8 cellular contexts compared by ENCODE assay signal in genomic region chr9:128656416-128657343, GRCh38. TPM values are rescaled to one million over a fixed set of nuclear protein-coding genes. Genes with fewer than 3 reads are reported as not detected.
A peak's percentile ranks its signal among the peaks of the same experiment; 100 is the strongest.
DNase-seq lines count a peak whose midpoint lies in the region; ATAC-seq and TF ChIP-seq lines count a peak whose summit lies in the region.

Gene DYNC2I2, minus strand, starts transcription at chr9:128656847. Its CDS starts 121 bp downstream, at chr9:128656726.

- peaks cover 8% of the 10 kb centered on the region for H3K4me1 Mint-ChIP-seq in Calu3 (ENCODE audit: low read depth, unreplicated experiment)

- POLR2A ChIA-PET in OCI-LY7 (lab: Charles Lee), result no interaction called here

- intact Hi-C loops in Calu3 (cut with micrococcal nuclease; ENCODE audit: unreplicated experiment), result no loop called here
- intact Hi-C loops in OCI-LY7 (cut with micrococcal nuclease; ENCODE audit: unreplicated experiment), result loop anchor here (1.0 kb wide), 1 partner anchor 28 kb away; no protein-coding TSS in a partner anchor

- peak within 1 kb of the TSS; percentile 76 for H3K4me3 Mint-ChIP-seq in Calu3 (ENCODE audit: low read depth, unreplicated experiment)

- H3K36me3 Mint-ChIP-seq in Calu3 (ENCODE audit: insufficient read depth, unreplicated experiment), result peaks cover 17% of the 10 kb centered on the region

- ATAC-seq in GM21447 (IDR thresholded peaks at IDR 0.05; ENCODE audit: unreplicated experiment), result peak; percentile 66

- peak within 1 kb of the TSS; percentile 83 for H3K27ac ChIP-seq in OCI-LY7 (ENCODE audit: low read depth, low read length, poor library complexity, severe bottlenecking)

- no peaks in the 10 kb centered on the region for H3K9me3 Mint-ChIP-seq in Calu3 (ENCODE audit: low read depth, unreplicated experiment)

- H3K9me2 ChIP-seq in OCI-LY7 (ENCODE audit: insufficient read depth, low read length), result no peaks in the 10 kb centered on the region

- no peaks in the 10 kb centered on the region for H3K9me3 ChIP-seq in OCI-LY7 (ENCODE audit: low read length)
- no peaks in the 10 kb centered on the region for H3K9me3 ChIP-seq in mononuclear cell (ENCODE audit: low read depth, low read length)

- peak; percentile 93 for DNase-seq in Calu3
- peak; percentile 98 for DNase-seq in HuH-7 (ENCODE audit: low spot score)
- peak; percentile 89 for DNase-seq in OCI-LY7 (ENCODE audit: low spot score)
- peak; percentile 97 for DNase-seq in activated T-cell treated with anti-CD3 and anti-CD28 coated beads for 1 hour (ENCODE audit: low read depth)
- DNase-seq in epithelial cell of esophagus (ENCODE audit: low read depth), result peak; percentile 93
- peak; percentile 96 to 97 for DNase-seq in stimulated activated CD8-positive, alpha-beta memory T cell treated with anti-CD3 and anti-CD28 coated beads, Interleukin-2, amount 100 ng/mL, for 48 hours (ENCODE audit: low read depth in 2 of 2)

- no peaks in the 10 kb centered on the region for H3K27me3 ChIP-seq in mononuclear cell (ENCODE audit: insufficient read depth, low read length)

- H2AFZ ChIP-seq in OCI-LY7 (ENCODE audit: low read length), result peak within 1 kb of the TSS; percentile 87

- peak within 1 kb of the TSS; percentile 98 for H3K27ac Mint-ChIP-seq in Calu3 (ENCODE audit: unreplicated experiment)

- peak within 1 kb of the TSS; percentile 81 for H3K4me3 ChIP-seq in OCI-LY7 (ENCODE audit: low read depth, low read length, poor library complexity, severe bottlenecking)
- peak within 1 kb of the TSS; percentile 71 for H3K4me3 ChIP-seq in epithelial cell of esophagus (ENCODE audit: low read length)
- peak within 1 kb of the TSS; percentile 68 for H3K4me3 ChIP-seq in mononuclear cell (ENCODE audit: low read length)

- TF ChIP-seq CTCF in Calu3 (IDR thresholded peaks at IDR 0.05; ENCODE audit: unreplicated experiment) (no peak), OCI-LY7 (conservative IDR thresholded peaks at IDR 0.05; ENCODE audit: low read length) (no peak), epithelial cell of esophagus (IDR thresholded peaks at IDR 0.05; ENCODE audit: insufficient read depth, low read depth, low read length, missing control alignments) (no peak)

- no peaks in the 10 kb centered on the region for H3K79me2 ChIP-seq in OCI-LY7 (ENCODE audit: insufficient read depth, low read depth, low read length)

- H3K4me1 ChIP-seq in OCI-LY7 (ENCODE audit: insufficient read depth, low read length, poor library complexity, severe bottlenecking), result peaks cover 12% of the 10 kb centered on the region
- H3K4me1 ChIP-seq in mononuclear cell (ENCODE audit: insufficient read depth, low read length), result peaks cover 15% of the 10 kb centered on the region

- CTCF ChIA-PET in Calu3 (lab: Charles Lee) (no interaction called here), OCI-LY7 (lab: Charles Lee; ENCODE audit: unreplicated experiment) (interaction anchor here (0.7 kb wide), 1 partner anchor 40 kb away, joined by 4 read pairs; no protein-coding TSS in a partner anchor)

- no peaks in the 10 kb centered on the region for H3K36me3 ChIP-seq in OCI-LY7 (ENCODE audit: insufficient read depth, low read length)

- BruUV-seq in Calu3 (replicated peaks; lab: Mats Ljungman, UMichigan), result no TSS peak
- BruUV-seq in OCI-LY7 (replicated peaks; lab: Mats Ljungman, UMichigan), result no TSS peak

- H3K27me3 Mint-ChIP-seq in Calu3 (ENCODE audit: unreplicated experiment), result no peaks in the 10 kb centered on the region

- no peaks in the 10 kb centered on the region for H4K20me1 ChIP-seq in OCI-LY7 (ENCODE audit: insufficient read depth, low read length)

- peak within 1 kb of the TSS; percentile 69 for H3K4me2 ChIP-seq in OCI-LY7 (ENCODE audit: low read length)

RNA-seq across cellular contexts. Expression of gene DYNC2I2, which starts in this region (rescaled TPM):
- total RNA-seq in Calu3 (2022) (52.4 and 53.2 TPM in 2 replicates), OCI-LY7 (2022) (51.6 and 55.5 TPM in 2 replicates), mononuclear cell (2.1 TPM)
- 71.8 and 97.6 TPM in 2 replicates for total RNA-seq in OCI-LY7 (2014; rRNA removed; shearing (Covaris generic))

Comparison
In these comparisons a context has a peak if more than half of its experiments do, and no peak if none do; other contexts are left out.
1. Peak in every context shown above with its lines: DNase-seq, ATAC-seq, H3K4me3 ChIP-seq and H3K27ac ChIP-seq.
2. RNA of gene DYNC2I2 (total RNA-seq): 51.6 to 97.6 TPM in OCI-LY7 and 52.4 to 53.2 TPM in Calu3; 2.1 TPM in mononuclear cell (single experiment); every median in the first group is over 10 times any median in the second.